ENCODE assay signal across 15 cellular contexts in genomic region chr1:213075725-213076124, GRCh38. TPM values are rescaled to one million over a fixed set of nuclear protein-coding genes. Genes with fewer than 3 reads are reported as not detected.
DNase-seq lines count a peak whose midpoint lies in the region; ATAC-seq lines count a peak whose summit lies in the region.
"Had no signal": no experiment of that assay in that cellular context is flagged by ENCODE, and none has a peak within 500 bp of the region (broad histone marks: within the 10 kb centered on the region; RNA-seq: fewer than 3 reads in every experiment).

No MANE protein-coding gene starts in this region.

- no peak overlapping the region for H3K9ac ChIP-seq in Karpas-422 (ENCODE audit: low read length)

- H3K4me3 ChIP-seq in Karpas-422 (ENCODE audit: low read length) = no peak overlapping the region
- H3K4me3 ChIP-seq: GM23338, skin epidermis, testis had no signal

- H3K36me3 ChIP-seq in Karpas-422 (ENCODE audit: insufficient read depth, low read length) = no peaks in the 10 kb centered on the region

- no peaks in the 10 kb centered on the region for H3K27me3 Mint-ChIP-seq in natural killer cell treated with Interleukin-12 subunit alpha and Interleukin-12 subunit beta and Interleukin-15 and Interleukin-18, amount 100 ng/mL, for 72 hours
- H3K27me3 Mint-ChIP-seq: activated naive CD4-positive, alpha-beta T cell treated with anti-CD3 and anti-CD28 coated beads, Interleukin-2, amount 10 ng/mL, durations not matched to agents 7 days and 5 days; CD8-positive, alpha-beta memory T cell had no signal

- H3K9me3 ChIP-seq in Karpas-422 (ENCODE audit: low read length) = no peaks in the 10 kb centered on the region
- H3K9me3 ChIP-seq: testis had no signal

- H3K4me1 ChIP-seq in Karpas-422 (ENCODE audit: low read length) = peaks cover 23% of the 10 kb centered on the region
- H3K4me1 ChIP-seq: testis had no signal

- DNase-seq in natural killer cell treated with Interleukin-12 subunit alpha and Interleukin-12 subunit beta and Interleukin-15 and Interleukin-18, amount 100 ng/mL, for 72 hours (ENCODE audit: low spot score) = no peak
- DNase-seq in Karpas-422 = no peak
- DNase-seq in inferior parietal cortex (ENCODE audit: extremely low spot score) = no peak
- no peak for DNase-seq in SHP77 treated with DMSO at 0.1 percent for 48 hours (lab: John Stamatoyannopoulos, UW)
- DNase-seq: activated naive CD4-positive, alpha-beta T cell treated with anti-CD3 and anti-CD28 coated beads, Interleukin-2, amount 10 ng/mL, durations not matched to agents 7 days and 5 days; CD8-positive, alpha-beta memory T cell; GDM1; hypothalamus; NCI-H226; testis had no signal

- no peaks in the 10 kb centered on the region for H3K9me2 ChIP-seq in Karpas-422 (replicated peaks; ENCODE audit: insufficient read depth, low read length)

- ATAC-seq in GM19023 (IDR thresholded peaks at IDR 0.05; ENCODE audit: unreplicated experiment) = peak; percentile 55
- peak; percentile 68 for ATAC-seq in GM21528 (IDR thresholded peaks at IDR 0.05; ENCODE audit: low FRiP score, unreplicated experiment)
- ATAC-seq in HG03103 (IDR thresholded peaks at IDR 0.05; ENCODE audit: low read depth, unreplicated experiment) = peak; percentile 89
- peak; percentile 46 to 53 for ATAC-seq in natural killer cell treated with Interleukin-12 subunit alpha and Interleukin-12 subunit beta and Interleukin-15 and Interleukin-18, amount 100 ng/mL, for 72 hours
- ATAC-seq: GM23338 had no signal

- H4K20me1 ChIP-seq in Karpas-422 (ENCODE audit: insufficient read depth, low read depth, low read length) = no peaks in the 10 kb centered on the region

- peaks cover 5% of the 10 kb centered on the region; the same call in 1 of the 2 replicates for H3K79me2 ChIP-seq in Karpas-422 (ENCODE audit: low read length)

- H3K4me3 Mint-ChIP-seq in natural killer cell treated with Interleukin-12 subunit alpha and Interleukin-12 subunit beta and Interleukin-15 and Interleukin-18, amount 100 ng/mL, for 72 hours = no peak overlapping the region
- H3K4me3 Mint-ChIP-seq: activated naive CD4-positive, alpha-beta T cell treated with anti-CD3 and anti-CD28 coated beads, Interleukin-2, amount 10 ng/mL, durations not matched to agents 7 days and 5 days; CD8-positive, alpha-beta memory T cell; GM23338 had no signal

- no peak overlapping the region for H3K27ac ChIP-seq in Karpas-422 (ENCODE audit: low read length)
- H3K27ac ChIP-seq: skin epidermis, testis had no signal

- peaks cover 22% of the 10 kb centered on the region in 2 donors for H3K4me1 Mint-ChIP-seq in natural killer cell treated with Interleukin-12 subunit alpha and Interleukin-12 subunit beta and Interleukin-15 and Interleukin-18, amount 100 ng/mL, for 72 hours (ENCODE audit: low read depth in 2 of 2)
- H3K4me1 Mint-ChIP-seq: GM23338 had no signal

- H3K27ac Mint-ChIP-seq in natural killer cell treated with Interleukin-12 subunit alpha and Interleukin-12 subunit beta and Interleukin-15 and Interleukin-18, amount 100 ng/mL, for 72 hours = peak overlapping the region; percentile 8 to 34
- H3K27ac Mint-ChIP-seq: activated naive CD4-positive, alpha-beta T cell treated with anti-CD3 and anti-CD28 coated beads, Interleukin-2, amount 10 ng/mL, durations not matched to agents 7 days and 5 days; CD8-positive, alpha-beta memory T cell; GM23338 had no signal

- no peak overlapping the region for H2AFZ ChIP-seq in Karpas-422 (ENCODE audit: low read length)
- H2AFZ ChIP-seq: GM23338 had no signal

- no peaks in the 10 kb centered on the region for H3K9me3 Mint-ChIP-seq in natural killer cell treated with Interleukin-12 subunit alpha and Interleukin-12 subunit beta and Interleukin-15 and Interleukin-18, amount 100 ng/mL, for 72 hours
- H3K9me3 Mint-ChIP-seq: activated naive CD4-positive, alpha-beta T cell treated with anti-CD3 and anti-CD28 coated beads, Interleukin-2, amount 10 ng/mL, durations not matched to agents 7 days and 5 days; CD8-positive, alpha-beta memory T cell; GM23338 had no signal

- H3K4me2 ChIP-seq in Karpas-422 (ENCODE audit: low read depth, low read length, poor library complexity, severe bottlenecking) = no peak overlapping the region
- H3K4me2 ChIP-seq: GM23338 had no signal

- H3K36me3 Mint-ChIP-seq in natural killer cell treated with Interleukin-12 subunit alpha and Interleukin-12 subunit beta and Interleukin-15 and Interleukin-18, amount 100 ng/mL, for 72 hours = no peaks in the 10 kb centered on the region

- no peaks in the 10 kb centered on the region for H3K27me3 ChIP-seq in Karpas-422 (ENCODE audit: low read length)
- H3K27me3 ChIP-seq: testis had no signal

RNA-seq across cellular contexts. Expression of gene RPS6KC1, which starts 24.7 kb away (rescaled TPM):
- total RNA-seq in natural killer cell treated with Interleukin-12 subunit alpha and Interleukin-12 subunit beta and Interleukin-15 and Interleukin-18, amount 100 ng/mL, for 72 hours = 10 to 100 TPM; 14.5 to 17.6 TPM
- total RNA-seq in Karpas-422 (2014; rRNA removed; shearing (Covaris generic); ENCODE audit: low replicate concordance) = 12.1 and 13.2 TPM in 2 replicates
